Comparison of ENCODE assay signal across 2 cellular contexts in the genomic region with DNA sequence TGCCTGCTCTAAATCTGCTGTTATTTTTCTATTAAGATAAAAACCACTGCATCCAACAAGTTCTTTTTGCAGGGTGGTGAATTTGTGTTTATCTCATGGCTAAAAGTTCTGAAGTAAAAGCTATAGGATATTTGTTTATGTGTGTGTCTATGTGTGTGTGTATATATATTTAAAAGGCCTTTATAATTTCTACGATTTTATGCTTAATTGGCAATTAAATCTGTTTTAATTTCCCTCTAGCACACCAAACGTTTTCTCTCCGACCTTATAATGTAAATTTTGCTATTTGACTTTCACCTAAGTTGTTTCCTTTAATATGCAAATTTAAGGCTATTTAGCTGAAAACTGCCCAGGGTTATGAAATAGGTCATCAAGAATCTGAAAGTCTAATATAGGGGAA.
TF ChIP-seq lines count a peak whose summit lies in the region.

No MANE protein-coding gene starts in this region.

TF ChIP-seq in HepG2, 621 proteins besides CTCF, POLR2A, EP300 and RAD21:
- TF ChIP-seq MAFK (conservative IDR thresholded peaks at IDR 0.05 in 1 of 2, IDR thresholded peaks at IDR 0.05 in 1 of 2; ENCODE audit: low read length in 2 of 2) = peak; percentile 24 to 28; a peak in 2 of 4 replicates
- 0 out of 2 replicates have a peak, but pooled peaks have one; percentile 20 for TF ChIP-seq MAFF (IDR thresholded peaks at IDR 0.05; ENCODE audit: low read depth, low read length)
- TF ChIP-seq GFI1 (CRISPR knock-in tag; IDR thresholded peaks at IDR 0.05; ENCODE audit: borderline replicate concordance) = no peak
- TF ChIP-seq, protein P1, sequence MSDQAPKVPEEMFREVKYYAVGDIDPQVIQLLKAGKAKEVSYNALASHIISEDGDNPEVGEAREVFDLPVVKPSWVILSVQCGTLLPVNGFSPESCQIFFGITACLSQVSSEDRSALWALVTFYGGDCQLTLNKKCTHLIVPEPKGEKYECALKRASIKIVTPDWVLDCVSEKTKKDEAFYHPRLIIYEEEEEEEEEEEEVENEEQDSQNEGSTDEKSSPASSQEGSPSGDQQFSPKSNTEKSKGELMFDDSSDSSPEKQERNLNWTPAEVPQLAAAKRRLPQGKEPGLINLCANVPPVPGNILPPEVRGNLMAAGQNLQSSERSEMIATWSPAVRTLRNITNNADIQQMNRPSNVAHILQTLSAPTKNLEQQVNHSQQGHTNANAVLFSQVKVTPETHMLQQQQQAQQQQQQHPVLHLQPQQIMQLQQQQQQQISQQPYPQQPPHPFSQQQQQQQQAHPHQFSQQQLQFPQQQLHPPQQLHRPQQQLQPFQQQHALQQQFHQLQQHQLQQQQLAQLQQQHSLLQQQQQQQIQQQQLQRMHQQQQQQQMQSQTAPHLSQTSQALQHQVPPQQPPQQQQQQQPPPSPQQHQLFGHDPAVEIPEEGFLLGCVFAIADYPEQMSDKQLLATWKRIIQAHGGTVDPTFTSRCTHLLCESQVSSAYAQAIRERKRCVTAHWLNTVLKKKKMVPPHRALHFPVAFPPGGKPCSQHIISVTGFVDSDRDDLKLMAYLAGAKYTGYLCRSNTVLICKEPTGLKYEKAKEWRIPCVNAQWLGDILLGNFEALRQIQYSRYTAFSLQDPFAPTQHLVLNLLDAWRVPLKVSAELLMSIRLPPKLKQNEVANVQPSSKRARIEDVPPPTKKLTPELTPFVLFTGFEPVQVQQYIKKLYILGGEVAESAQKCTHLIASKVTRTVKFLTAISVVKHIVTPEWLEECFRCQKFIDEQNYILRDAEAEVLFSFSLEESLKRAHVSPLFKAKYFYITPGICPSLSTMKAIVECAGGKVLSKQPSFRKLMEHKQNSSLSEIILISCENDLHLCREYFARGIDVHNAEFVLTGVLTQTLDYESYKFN (CRISPR knock-in tag; conservative IDR thresholded peaks at IDR 0.05) = no peak

TF ChIP-seq in K562, 482 proteins besides CTCF, POLR2A, EP300 and RAD21:
- TF ChIP-seq XRCC4 (IDR thresholded peaks at IDR 0.05; ENCODE audit: extremely low read depth, insufficient read depth, insufficient read length) (no peak), NBN (IDR thresholded peaks at IDR 0.05; ENCODE audit: low read depth) (no peak), C11orf30 (IDR thresholded peaks at IDR 0.05; ENCODE audit: low read depth) (peak; percentile 78), ZNF408 (CRISPR knock-in tag; IDR thresholded peaks at IDR 0.05; ENCODE audit: low read depth) (no peak), MAFF (IDR thresholded peaks at IDR 0.05; ENCODE audit: low read length) (0 out of 2 replicates have a peak, but pooled peaks have one; percentile 18), NCOR1 (IDR thresholded peaks at IDR 0.05) (no peak), SMARCC2 (IDR thresholded peaks at IDR 0.05; ENCODE audit: low read depth) (no peak), ELF1 (tag; IDR thresholded peaks at IDR 0.05) (no peak), ZNF134 (CRISPR knock-in tag; conservative IDR thresholded peaks at IDR 0.05) (no peak), ZNF316 (IDR thresholded peaks at IDR 0.05) (peak; percentile 85), HMG20A (CRISPR knock-in tag; conservative IDR thresholded peaks at IDR 0.05) (no peak)
- TF ChIP-seq, protein P2, sequence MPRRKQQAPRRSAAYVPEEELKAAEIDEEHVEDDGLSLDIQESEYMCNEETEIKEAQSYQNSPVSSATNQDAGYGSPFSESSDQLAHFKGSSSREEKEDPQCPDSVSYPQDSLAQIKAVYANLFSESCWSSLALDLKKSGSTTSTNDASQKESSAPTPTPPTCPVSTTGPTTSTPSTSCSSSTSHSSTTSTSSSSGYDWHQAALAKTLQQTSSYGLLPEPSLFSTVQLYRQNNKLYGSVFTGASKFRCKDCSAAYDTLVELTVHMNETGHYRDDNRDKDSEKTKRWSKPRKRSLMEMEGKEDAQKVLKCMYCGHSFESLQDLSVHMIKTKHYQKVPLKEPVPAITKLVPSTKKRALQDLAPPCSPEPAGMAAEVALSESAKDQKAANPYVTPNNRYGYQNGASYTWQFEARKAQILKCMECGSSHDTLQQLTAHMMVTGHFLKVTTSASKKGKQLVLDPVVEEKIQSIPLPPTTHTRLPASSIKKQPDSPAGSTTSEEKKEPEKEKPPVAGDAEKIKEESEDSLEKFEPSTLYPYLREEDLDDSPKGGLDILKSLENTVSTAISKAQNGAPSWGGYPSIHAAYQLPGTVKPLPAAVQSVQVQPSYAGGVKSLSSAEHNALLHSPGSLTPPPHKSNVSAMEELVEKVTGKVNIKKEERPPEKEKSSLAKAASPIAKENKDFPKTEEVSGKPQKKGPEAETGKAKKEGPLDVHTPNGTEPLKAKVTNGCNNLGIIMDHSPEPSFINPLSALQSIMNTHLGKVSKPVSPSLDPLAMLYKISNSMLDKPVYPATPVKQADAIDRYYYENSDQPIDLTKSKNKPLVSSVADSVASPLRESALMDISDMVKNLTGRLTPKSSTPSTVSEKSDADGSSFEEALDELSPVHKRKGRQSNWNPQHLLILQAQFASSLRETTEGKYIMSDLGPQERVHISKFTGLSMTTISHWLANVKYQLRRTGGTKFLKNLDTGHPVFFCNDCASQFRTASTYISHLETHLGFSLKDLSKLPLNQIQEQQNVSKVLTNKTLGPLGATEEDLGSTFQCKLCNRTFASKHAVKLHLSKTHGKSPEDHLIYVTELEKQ (CRISPR knock-in tag; IDR thresholded peaks at IDR 0.05) = no peak
TF ChIP-seq in K562: peak in this region for 3.
